37 cellular contexts compared by ENCODE assay signal in the genomic region with DNA sequence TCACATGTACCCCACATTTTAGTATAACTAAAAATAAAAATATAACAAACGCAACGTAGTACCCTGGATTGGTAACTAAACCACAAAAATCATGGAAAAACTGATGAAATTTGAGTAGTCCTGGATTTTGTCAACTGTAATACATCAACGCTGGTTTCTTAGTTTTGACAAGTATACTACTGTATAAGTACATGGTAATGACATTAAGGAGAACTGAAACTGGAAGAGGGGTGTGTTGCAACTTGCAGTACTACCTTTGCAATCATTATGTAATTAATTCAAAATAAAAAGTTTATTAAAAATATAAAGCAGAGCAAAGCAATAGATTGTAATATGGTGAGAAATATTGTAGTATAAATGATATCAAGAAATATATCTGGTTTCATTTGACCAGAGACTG.
"Had no signal": no experiment of that assay in that cellular context is flagged by ENCODE, and none has a peak within 500 bp of the region (broad histone marks: within the 10 kb centered on the region; RNA-seq: fewer than 3 reads in every experiment).

No MANE protein-coding gene starts in this region.

- H3K27ac Mint-ChIP-seq: activated B cell treated with CpG ODN at 0.5 μM for 24 hours; activated CD8-positive, alpha-beta T cell treated with anti-CD3 and anti-CD28 coated beads for 36 hours; activated naive CD8-positive, alpha-beta T cell treated with anti-CD3 and anti-CD28 coated beads for 36 hours; activated T-cell treated with anti-CD3 and anti-CD28 coated beads, Interleukin-2, amount 50 U/mL, for 72 hours; activated T-helper 17 cell treated with anti-CD3 and anti-CD28 coated beads, Interleukin-2, amount 50 U/mL, for 72 hours; T-helper 1 cell treated with Interleukin-12 subunit alpha and Interleukin-12 subunit beta and Interleukin-4 antibody, amounts not matched to agents 30 μg/mL and 1 μg/mL, for 36 hours; T-helper 2 cell treated with Interferon-gamma antibody and Interleukin-4, amounts not matched to agents 5 μg/mL and 100 μg/mL, for 36 hours had no signal

- H3K4me1 Mint-ChIP-seq: activated B cell treated with CpG ODN at 0.5 μM for 24 hours; activated naive CD8-positive, alpha-beta T cell treated with anti-CD3 and anti-CD28 coated beads for 36 hours; activated T-helper 17 cell treated with anti-CD3 and anti-CD28 coated beads, Interleukin-2, amount 50 U/mL, for 72 hours; central memory CD8-positive, alpha-beta T cell had no signal

- DNase-seq: activated B cell treated with CpG ODN at 0.5 μM for 24 hours; activated CD4-positive, alpha-beta T cell treated with anti-CD3 and anti-CD28 coated beads for 48 hours; activated CD4-positive, CD25-positive, alpha-beta regulatory T cell treated with anti-CD3 and anti-CD28 coated beads, Interleukin-2, amount 50 U/mL, for 72 hours; activated CD8-positive, alpha-beta T cell treated with anti-CD3 and anti-CD28 coated beads for 36 hours; activated effector memory CD4-positive, alpha-beta T cell treated with anti-CD3 and anti-CD28 coated beads, Interleukin-2, amount 50 U/mL, for 16 hours; activated naive CD4-positive, alpha-beta T cell; activated naive CD4-positive, alpha-beta T cell treated with anti-CD3 and anti-CD28 coated beads, Interleukin-2, amount 50 U/mL, for 16 hours; activated naive CD8-positive, alpha-beta T cell treated with anti-CD3 and anti-CD28 coated beads for 36 hours; activated T-cell treated with anti-CD3 and anti-CD28 coated beads, Interleukin-2, amount 50 U/mL, for 1 hour; activated T-cell treated with anti-CD3 and anti-CD28 coated beads, Interleukin-2, amount 50 U/mL, for 72 hours; amygdala; colonic mucosa; MM.1S; NCI-H1092; NCI-H1417; NCI-H146; NCI-H187; NCI-H2029 treated with DMSO at 0.1 percent for 48 hours; NCI-H2107; NCI-H2171; NCI-H510A; NCI-H526; NCI-H748 treated with DMSO at 0.1 percent for 48 hours; NK-92 treated with Interleukin-12 subunit alpha and Interleukin-12 subunit beta, amount 100 ng/mL, for 24 hours; PC-9; Right ventricle myocardium superior; SK-N-SH had no signal

- H3K4me3 Mint-ChIP-seq: activated B cell treated with CpG ODN at 0.5 μM for 24 hours; activated CD8-positive, alpha-beta T cell treated with anti-CD3 and anti-CD28 coated beads for 36 hours; activated naive CD8-positive, alpha-beta T cell treated with anti-CD3 and anti-CD28 coated beads for 36 hours; activated T-cell treated with anti-CD3 and anti-CD28 coated beads, Interleukin-2, amount 50 U/mL, for 72 hours; activated T-helper 17 cell treated with anti-CD3 and anti-CD28 coated beads, Interleukin-2, amount 50 U/mL, for 72 hours; central memory CD8-positive, alpha-beta T cell; T-helper 1 cell treated with Interleukin-12 subunit alpha and Interleukin-12 subunit beta and Interleukin-4 antibody, amounts not matched to agents 30 μg/mL and 1 μg/mL, for 36 hours; T-helper 2 cell treated with Interferon-gamma antibody and Interleukin-4, amounts not matched to agents 5 μg/mL and 100 μg/mL, for 36 hours had no signal

- H3K9me3 ChIP-seq: ascending aorta, colonic mucosa, SJSA1, SK-N-SH had no signal

- H3K27ac ChIP-seq: ascending aorta, cardiac muscle cell, colonic mucosa, KMS-11, PC-9, SJSA1, VCaP had no signal

- H3K27me3 Mint-ChIP-seq: activated B cell treated with CpG ODN at 0.5 μM for 24 hours; activated CD8-positive, alpha-beta T cell treated with anti-CD3 and anti-CD28 coated beads for 36 hours; activated naive CD8-positive, alpha-beta T cell treated with anti-CD3 and anti-CD28 coated beads for 36 hours; activated T-helper 17 cell treated with anti-CD3 and anti-CD28 coated beads, Interleukin-2, amount 50 U/mL, for 72 hours; central memory CD8-positive, alpha-beta T cell had no signal

- FAIRE-seq: RCC 7860 had no signal

- H3K4me3 ChIP-seq: ascending aorta, cardiac muscle cell, colonic mucosa, PC-9, SJSA1 had no signal

- H3K36me3 ChIP-seq: ascending aorta, cardiac muscle cell, colonic mucosa, SJSA1 had no signal

- ATAC-seq: activated CD8-positive, alpha-beta T cell treated with anti-CD3 and anti-CD28 coated beads for 36 hours; activated T-cell treated with anti-CD3 and anti-CD28 coated beads, Interleukin-2, amount 50 U/mL, for 72 hours; activated T-helper 17 cell treated with anti-CD3 and anti-CD28 coated beads, Interleukin-2, amount 50 U/mL, for 72 hours had no signal

- H3K4me2 ChIP-seq: KMS-11, PC-9, SK-N-SH had no signal

- H3K4me1 ChIP-seq: ascending aorta, colonic mucosa, SJSA1 had no signal

- H3K27me3 ChIP-seq: ascending aorta, cardiac muscle cell, colonic mucosa, SJSA1 had no signal

- H2AFZ ChIP-seq: PC-9 had no signal

- H3K36me3 Mint-ChIP-seq: activated naive CD8-positive, alpha-beta T cell treated with anti-CD3 and anti-CD28 coated beads for 36 hours had no signal

- H3K9ac ChIP-seq: KMS-11, SK-N-SH had no signal
